1 cellular context compared by ENCODE assay signal in the genomic region with DNA sequence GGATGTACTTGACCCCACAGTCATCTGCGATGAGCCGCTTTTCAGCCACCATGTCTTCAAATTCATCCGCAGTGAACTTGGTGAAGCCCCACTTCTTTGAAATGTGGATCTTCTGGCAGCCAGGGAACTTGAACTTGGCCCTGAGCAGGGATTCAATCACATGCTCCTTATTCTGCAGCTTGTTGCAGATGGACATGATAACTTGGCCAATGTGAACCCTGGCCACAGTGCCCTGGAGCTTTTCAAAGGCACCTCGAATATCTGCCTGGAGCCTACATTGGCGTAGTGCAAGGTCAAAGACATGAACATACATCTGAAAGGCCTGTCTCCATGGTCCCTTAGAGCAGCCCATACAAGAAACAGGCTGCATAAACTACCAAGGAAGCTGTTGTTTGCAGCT.
TF ChIP-seq lines count a peak whose summit lies in the region.

No MANE protein-coding gene starts in this region.

TF ChIP-seq in HCT116, 20 proteins besides CTCF, POLR2A, EP300 and RAD21 (continued from another document):
- TF ChIP-seq ZBTB33 (IDR thresholded peaks at IDR 0.05; ENCODE audit: extremely low read depth, insufficient replicate concordance, low read length) (no peak), ELF1 (IDR thresholded peaks at IDR 0.05; ENCODE audit: borderline replicate concordance, low read depth) (no peak), TCF7L2 (IDR thresholded peaks at IDR 0.05; ENCODE audit: borderline replicate concordance, extremely low read depth, insufficient read depth, insufficient read length) (no peak)
